ENCODE assay signal across 1 cellular context in the genomic region with DNA sequence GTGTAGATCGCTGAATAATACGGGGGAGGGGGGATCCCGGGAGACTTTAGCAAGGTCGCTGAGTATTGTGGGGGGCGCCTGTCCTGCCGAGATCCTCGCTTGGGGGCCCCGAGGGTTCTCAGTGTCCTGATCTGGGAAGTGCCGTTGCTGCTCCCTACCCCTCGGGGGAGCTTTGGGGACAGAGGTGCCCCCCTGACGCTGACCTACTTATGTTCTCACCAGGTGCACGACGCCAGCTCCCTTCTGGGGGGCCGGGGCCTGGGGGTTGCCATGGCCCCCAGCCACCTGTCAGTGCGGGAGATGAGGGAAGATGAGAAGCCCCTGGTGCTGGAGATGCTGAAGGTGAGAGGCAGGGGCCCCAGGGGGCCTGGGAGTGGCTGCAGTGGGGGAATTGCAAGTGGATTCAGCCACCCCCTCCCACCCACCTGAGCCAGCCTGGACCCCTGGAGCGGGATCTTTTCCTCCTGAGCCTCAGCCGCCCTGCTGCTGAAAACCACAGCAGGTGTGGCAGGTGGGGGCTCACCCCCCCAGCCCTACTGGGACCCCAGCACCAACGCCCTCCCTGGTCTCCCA.
TF ChIP-seq lines count a peak whose summit lies in the region.

No MANE protein-coding gene starts in this region.

TF ChIP-seq in K562, 482 proteins besides CTCF, POLR2A, EP300 and RAD21 (continues in another document):
- TF ChIP-seq TEAD2 (tag; IDR thresholded peaks at IDR 0.05): no peak
- TF ChIP-seq, protein P1, sequence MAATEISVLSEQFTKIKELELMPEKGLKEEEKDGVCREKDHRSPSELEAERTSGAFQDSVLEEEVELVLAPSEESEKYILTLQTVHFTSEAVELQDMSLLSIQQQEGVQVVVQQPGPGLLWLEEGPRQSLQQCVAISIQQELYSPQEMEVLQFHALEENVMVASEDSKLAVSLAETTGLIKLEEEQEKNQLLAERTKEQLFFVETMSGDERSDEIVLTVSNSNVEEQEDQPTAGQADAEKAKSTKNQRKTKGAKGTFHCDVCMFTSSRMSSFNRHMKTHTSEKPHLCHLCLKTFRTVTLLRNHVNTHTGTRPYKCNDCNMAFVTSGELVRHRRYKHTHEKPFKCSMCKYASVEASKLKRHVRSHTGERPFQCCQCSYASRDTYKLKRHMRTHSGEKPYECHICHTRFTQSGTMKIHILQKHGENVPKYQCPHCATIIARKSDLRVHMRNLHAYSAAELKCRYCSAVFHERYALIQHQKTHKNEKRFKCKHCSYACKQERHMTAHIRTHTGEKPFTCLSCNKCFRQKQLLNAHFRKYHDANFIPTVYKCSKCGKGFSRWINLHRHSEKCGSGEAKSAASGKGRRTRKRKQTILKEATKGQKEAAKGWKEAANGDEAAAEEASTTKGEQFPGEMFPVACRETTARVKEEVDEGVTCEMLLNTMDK (IDR thresholded peaks at IDR 0.05; ENCODE audit: borderline replicate concordance, insufficient read depth, low read depth, low read length, poor library complexity, severe bottlenecking): no peak
- TF ChIP-seq, protein P2, sequence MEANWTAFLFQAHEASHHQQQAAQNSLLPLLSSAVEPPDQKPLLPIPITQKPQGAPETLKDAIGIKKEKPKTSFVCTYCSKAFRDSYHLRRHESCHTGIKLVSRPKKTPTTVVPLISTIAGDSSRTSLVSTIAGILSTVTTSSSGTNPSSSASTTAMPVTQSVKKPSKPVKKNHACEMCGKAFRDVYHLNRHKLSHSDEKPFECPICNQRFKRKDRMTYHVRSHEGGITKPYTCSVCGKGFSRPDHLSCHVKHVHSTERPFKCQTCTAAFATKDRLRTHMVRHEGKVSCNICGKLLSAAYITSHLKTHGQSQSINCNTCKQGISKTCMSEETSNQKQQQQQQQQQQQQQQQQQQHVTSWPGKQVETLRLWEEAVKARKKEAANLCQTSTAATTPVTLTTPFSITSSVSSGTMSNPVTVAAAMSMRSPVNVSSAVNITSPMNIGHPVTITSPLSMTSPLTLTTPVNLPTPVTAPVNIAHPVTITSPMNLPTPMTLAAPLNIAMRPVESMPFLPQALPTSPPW (CRISPR knock-in tag; IDR thresholded peaks at IDR 0.05): no peak
- no peak for TF ChIP-seq TAF7 (tag; IDR thresholded peaks at IDR 0.05)
- TF ChIP-seq FOXK2 (conservative IDR thresholded peaks at IDR 0.05 in 1 of 2, IDR thresholded peaks at IDR 0.05 in 1 of 2; ENCODE audit: low read depth in 2 of 2): no peak
- no peak for TF ChIP-seq RBM25 (IDR thresholded peaks at IDR 0.05; ENCODE audit: low read depth, low read length, severe bottlenecking)
- peak; percentile 52; the same call in 1 of the 2 replicates for TF ChIP-seq ELF1 (tag; IDR thresholded peaks at IDR 0.05)
- no peak for TF ChIP-seq HDAC2 (IDR thresholded peaks at IDR 0.05)
- TF ChIP-seq ZNF830 (CRISPR knock-in tag; IDR thresholded peaks at IDR 0.05): no peak
- no peak for TF ChIP-seq ESRRB (CRISPR knock-in tag; IDR thresholded peaks at IDR 0.05; ENCODE audit: borderline replicate concordance)
- no peak for TF ChIP-seq FOXM1 (IDR thresholded peaks at IDR 0.05; ENCODE audit: low read depth)
- no peak for TF ChIP-seq FOXM1 (CRISPR knock-in tag; IDR thresholded peaks at IDR 0.05; ENCODE audit: low read depth)
- no peak for TF ChIP-seq GABPB1 (CRISPR knock-in tag; IDR thresholded peaks at IDR 0.05)
- no peak for TF ChIP-seq BRCA1 (IDR thresholded peaks at IDR 0.05)
- no peak for TF ChIP-seq BRCA1 (CRISPR knock-in tag; IDR thresholded peaks at IDR 0.05)
- peak; percentile 58 for TF ChIP-seq POLR2G (IDR thresholded peaks at IDR 0.05; ENCODE audit: low read depth, low read length)
- TF ChIP-seq FOXK1 (CRISPR knock-in tag; IDR thresholded peaks at IDR 0.05; ENCODE audit: borderline replicate concordance): no peak
- no peak for TF ChIP-seq ZNF324 (CRISPR knock-in tag; IDR thresholded peaks at IDR 0.05)
- TF ChIP-seq NFATC3 (IDR thresholded peaks at IDR 0.05): no peak
- TF ChIP-seq, protein P3, sequence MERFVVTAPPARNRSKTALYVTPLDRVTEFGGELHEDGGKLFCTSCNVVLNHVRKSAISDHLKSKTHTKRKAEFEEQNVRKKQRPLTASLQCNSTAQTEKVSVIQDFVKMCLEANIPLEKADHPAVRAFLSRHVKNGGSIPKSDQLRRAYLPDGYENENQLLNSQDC (CRISPR knock-in tag; IDR thresholded peaks at IDR 0.05): no peak
- TF ChIP-seq, protein P4, sequence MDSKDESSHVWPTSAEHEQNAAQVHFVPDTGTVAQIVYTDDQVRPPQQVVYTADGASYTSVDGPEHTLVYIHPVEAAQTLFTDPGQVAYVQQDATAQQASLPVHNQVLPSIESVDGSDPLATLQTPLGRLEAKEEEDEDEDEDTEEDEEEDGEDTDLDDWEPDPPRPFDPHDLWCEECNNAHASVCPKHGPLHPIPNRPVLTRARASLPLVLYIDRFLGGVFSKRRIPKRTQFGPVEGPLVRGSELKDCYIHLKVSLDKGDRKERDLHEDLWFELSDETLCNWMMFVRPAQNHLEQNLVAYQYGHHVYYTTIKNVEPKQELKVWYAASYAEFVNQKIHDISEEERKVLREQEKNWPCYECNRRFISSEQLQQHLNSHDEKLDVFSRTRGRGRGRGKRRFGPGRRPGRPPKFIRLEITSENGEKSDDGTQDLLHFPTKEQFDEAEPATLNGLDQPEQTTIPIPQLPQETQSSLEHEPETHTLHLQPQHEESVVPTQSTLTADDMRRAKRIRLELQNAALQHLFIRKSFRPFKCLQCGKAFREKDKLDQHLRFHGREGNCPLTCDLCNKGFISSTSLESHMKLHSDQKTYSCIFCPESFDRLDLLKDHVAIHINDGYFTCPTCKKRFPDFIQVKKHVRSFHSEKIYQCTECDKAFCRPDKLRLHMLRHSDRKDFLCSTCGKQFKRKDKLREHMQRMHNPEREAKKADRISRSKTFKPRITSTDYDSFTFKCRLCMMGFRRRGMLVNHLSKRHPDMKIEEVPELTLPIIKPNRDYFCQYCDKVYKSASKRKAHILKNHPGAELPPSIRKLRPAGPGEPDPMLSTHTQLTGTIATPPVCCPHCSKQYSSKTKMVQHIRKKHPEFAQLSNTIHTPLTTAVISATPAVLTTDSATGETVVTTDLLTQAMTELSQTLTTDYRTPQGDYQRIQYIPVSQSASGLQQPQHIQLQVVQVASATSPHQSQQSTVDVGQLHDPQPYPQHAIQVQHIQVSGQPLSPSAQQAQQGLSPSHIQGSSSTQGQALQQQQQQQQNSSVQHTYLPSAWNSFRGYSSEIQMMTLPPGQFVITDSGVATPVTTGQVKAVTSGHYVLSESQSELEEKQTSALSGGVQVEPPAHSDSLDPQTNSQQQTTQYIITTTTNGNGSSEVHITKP (IDR thresholded peaks at IDR 0.05; ENCODE audit: partially characterized antibody): peak; percentile 82
- no peak for TF ChIP-seq FOXJ2 (tag; IDR thresholded peaks at IDR 0.05)
- TF ChIP-seq ZNF589 (CRISPR knock-in tag; IDR thresholded peaks at IDR 0.05; ENCODE audit: low read depth): no peak
- TF ChIP-seq, protein P5, sequence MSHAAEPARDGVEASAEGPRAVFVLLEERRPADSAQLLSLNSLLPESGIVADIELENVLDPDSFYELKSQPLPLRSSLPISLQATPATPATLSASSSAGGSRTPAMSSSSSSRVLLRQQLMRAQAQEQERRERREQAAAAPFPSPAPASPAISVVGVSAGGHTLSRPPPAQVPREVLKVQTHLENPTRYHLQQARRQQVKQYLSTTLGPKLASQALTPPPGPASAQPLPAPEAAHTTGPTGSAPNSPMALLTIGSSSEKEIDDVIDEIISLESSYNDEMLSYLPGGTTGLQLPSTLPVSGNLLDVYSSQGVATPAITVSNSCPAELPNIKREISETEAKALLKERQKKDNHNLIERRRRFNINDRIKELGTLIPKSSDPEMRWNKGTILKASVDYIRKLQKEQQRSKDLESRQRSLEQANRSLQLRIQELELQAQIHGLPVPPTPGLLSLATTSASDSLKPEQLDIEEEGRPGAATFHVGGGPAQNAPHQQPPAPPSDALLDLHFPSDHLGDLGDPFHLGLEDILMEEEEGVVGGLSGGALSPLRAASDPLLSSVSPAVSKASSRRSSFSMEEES (CRISPR knock-in tag; IDR thresholded peaks at IDR 0.05): no peak
- TF ChIP-seq, protein P6, sequence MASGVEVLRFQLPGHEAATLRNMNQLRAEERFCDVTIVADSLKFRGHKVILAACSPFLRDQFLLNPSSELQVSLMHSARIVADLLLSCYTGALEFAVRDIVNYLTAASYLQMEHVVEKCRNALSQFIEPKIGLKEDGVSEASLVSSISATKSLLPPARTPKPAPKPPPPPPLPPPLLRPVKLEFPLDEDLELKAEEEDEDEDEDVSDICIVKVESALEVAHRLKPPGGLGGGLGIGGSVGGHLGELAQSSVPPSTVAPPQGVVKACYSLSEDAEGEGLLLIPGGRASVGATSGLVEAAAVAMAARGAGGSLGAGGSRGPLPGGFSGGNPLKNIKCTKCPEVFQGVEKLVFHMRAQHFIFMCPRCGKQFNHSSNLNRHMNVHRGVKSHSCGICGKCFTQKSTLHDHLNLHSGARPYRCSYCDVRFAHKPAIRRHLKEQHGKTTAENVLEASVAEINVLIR (CRISPR knock-in tag; IDR thresholded peaks at IDR 0.05): no peak
- TF ChIP-seq FOSL1 (tag; conservative IDR thresholded peaks at IDR 0.05): no peak
- no peak for TF ChIP-seq SRSF7 (optimal IDR thresholded peaks at IDR 0.05; ENCODE audit: low read depth, low read length)
- TF ChIP-seq ZNF311 (CRISPR knock-in tag; IDR thresholded peaks at IDR 0.05): no peak
- TF ChIP-seq, protein P7, sequence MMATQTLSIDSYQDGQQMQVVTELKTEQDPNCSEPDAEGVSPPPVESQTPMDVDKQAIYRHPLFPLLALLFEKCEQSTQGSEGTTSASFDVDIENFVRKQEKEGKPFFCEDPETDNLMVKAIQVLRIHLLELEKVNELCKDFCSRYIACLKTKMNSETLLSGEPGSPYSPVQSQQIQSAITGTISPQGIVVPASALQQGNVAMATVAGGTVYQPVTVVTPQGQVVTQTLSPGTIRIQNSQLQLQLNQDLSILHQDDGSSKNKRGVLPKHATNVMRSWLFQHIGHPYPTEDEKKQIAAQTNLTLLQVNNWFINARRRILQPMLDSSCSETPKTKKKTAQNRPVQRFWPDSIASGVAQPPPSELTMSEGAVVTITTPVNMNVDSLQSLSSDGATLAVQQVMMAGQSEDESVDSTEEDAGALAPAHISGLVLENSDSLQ (IDR thresholded peaks at IDR 0.05): no peak
- TF ChIP-seq, protein P8, sequence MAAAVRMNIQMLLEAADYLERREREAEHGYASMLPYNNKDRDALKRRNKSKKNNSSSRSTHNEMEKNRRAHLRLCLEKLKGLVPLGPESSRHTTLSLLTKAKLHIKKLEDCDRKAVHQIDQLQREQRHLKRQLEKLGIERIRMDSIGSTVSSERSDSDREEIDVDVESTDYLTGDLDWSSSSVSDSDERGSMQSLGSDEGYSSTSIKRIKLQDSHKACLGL (CRISPR knock-in tag; IDR thresholded peaks at IDR 0.05; ENCODE audit: borderline replicate concordance, poor library complexity, severe bottlenecking): no peak
- no peak for TF ChIP-seq ELF2 (CRISPR knock-in tag; IDR thresholded peaks at IDR 0.05)
- no peak for TF ChIP-seq ZNF695 (CRISPR knock-in tag; IDR thresholded peaks at IDR 0.05)
- TF ChIP-seq, protein P9, sequence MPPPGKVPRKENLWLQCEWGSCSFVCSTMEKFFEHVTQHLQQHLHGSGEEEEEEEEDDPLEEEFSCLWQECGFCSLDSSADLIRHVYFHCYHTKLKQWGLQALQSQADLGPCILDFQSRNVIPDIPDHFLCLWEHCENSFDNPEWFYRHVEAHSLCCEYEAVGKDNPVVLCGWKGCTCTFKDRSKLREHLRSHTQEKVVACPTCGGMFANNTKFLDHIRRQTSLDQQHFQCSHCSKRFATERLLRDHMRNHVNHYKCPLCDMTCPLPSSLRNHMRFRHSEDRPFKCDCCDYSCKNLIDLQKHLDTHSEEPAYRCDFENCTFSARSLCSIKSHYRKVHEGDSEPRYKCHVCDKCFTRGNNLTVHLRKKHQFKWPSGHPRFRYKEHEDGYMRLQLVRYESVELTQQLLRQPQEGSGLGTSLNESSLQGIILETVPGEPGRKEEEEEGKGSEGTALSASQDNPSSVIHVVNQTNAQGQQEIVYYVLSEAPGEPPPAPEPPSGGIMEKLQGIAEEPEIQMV (tag; conservative IDR thresholded peaks at IDR 0.05; ENCODE audit: low read depth): no peak
- 0 out of 2 replicates have a peak, but pooled peaks have one; percentile 0 for TF ChIP-seq RBFOX2 (IDR thresholded peaks at IDR 0.05; ENCODE audit: low read depth, low read length)
- TF ChIP-seq SPI1 (IDR thresholded peaks at IDR 0.05; ENCODE audit: borderline replicate concordance, low read depth, low read length): no peak
- TF ChIP-seq, protein P10, sequence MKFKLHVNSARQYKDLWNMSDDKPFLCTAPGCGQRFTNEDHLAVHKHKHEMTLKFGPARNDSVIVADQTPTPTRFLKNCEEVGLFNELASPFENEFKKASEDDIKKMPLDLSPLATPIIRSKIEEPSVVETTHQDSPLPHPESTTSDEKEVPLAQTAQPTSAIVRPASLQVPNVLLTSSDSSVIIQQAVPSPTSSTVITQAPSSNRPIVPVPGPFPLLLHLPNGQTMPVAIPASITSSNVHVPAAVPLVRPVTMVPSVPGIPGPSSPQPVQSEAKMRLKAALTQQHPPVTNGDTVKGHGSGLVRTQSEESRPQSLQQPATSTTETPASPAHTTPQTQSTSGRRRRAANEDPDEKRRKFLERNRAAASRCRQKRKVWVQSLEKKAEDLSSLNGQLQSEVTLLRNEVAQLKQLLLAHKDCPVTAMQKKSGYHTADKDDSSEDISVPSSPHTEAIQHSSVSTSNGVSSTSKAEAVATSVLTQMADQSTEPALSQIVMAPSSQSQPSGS (CRISPR knock-in tag; IDR thresholded peaks at IDR 0.05): peak; percentile 8; the same call in 1 of the 2 replicates
- TF ChIP-seq, protein P11, sequence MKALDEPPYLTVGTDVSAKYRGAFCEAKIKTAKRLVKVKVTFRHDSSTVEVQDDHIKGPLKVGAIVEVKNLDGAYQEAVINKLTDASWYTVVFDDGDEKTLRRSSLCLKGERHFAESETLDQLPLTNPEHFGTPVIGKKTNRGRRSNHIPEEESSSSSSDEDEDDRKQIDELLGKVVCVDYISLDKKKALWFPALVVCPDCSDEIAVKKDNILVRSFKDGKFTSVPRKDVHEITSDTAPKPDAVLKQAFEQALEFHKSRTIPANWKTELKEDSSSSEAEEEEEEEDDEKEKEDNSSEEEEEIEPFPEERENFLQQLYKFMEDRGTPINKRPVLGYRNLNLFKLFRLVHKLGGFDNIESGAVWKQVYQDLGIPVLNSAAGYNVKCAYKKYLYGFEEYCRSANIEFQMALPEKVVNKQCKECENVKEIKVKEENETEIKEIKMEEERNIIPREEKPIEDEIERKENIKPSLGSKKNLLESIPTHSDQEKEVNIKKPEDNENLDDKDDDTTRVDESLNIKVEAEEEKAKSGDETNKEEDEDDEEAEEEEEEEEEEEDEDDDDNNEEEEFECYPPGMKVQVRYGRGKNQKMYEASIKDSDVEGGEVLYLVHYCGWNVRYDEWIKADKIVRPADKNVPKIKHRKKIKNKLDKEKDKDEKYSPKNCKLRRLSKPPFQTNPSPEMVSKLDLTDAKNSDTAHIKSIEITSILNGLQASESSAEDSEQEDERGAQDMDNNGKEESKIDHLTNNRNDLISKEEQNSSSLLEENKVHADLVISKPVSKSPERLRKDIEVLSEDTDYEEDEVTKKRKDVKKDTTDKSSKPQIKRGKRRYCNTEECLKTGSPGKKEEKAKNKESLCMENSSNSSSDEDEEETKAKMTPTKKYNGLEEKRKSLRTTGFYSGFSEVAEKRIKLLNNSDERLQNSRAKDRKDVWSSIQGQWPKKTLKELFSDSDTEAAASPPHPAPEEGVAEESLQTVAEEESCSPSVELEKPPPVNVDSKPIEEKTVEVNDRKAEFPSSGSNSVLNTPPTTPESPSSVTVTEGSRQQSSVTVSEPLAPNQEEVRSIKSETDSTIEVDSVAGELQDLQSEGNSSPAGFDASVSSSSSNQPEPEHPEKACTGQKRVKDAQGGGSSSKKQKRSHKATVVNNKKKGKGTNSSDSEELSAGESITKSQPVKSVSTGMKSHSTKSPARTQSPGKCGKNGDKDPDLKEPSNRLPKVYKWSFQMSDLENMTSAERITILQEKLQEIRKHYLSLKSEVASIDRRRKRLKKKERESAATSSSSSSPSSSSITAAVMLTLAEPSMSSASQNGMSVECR (CRISPR knock-in tag; IDR thresholded peaks at IDR 0.05): 0 out of 2 replicates have a peak, but pooled peaks have one; percentile 4
- peak; percentile 21; the same call in 1 of the 2 replicates for TF ChIP-seq PHF8 (IDR thresholded peaks at IDR 0.05; ENCODE audit: borderline replicate concordance, low read length)
